In the genomic region with DNA sequence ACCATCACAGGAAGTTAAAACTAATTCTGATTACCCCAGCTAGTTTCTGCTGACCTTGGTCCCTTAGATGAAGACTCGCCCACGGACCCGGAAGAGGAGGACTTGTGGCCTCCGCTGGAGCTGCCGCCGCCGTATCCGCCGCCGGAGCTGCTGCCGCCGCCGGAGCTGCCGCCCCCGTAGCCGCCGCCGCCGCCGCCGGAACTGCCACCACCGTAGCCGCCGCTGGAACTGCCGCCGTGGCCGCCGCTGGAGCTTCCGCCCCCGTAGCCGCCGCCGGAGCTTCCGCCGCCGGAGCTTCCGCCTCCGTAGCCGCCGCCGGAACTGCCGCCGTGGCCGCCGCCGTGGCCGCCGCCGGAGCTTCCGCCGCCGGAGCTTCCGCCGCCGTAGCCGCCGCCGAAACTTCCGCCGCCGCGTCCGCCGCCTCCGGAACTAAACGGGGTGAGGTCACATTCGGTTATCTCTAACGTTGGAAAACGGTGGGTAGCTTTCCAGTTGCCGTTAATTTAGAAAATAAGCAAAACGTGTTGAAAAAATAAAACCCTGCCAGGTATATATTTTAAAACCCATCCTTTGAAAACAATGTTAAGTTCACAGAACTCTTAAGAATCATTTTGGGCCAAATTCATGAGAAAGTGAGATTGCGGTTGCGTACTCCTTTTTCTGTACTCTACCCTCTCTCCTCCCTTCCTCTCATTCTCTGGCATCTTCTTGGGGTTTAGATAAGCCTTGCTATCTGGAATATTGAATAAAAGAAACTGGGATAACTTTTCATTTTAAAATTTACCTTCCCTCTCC, we compare ENCODE assay signal across 8 cellular contexts. TPM values are rescaled to one million over a fixed set of nuclear protein-coding genes. Genes with fewer than 3 reads are reported as not detected.
DNase-seq lines count a peak whose midpoint lies in the region; ATAC-seq and TF ChIP-seq lines count a peak whose summit lies in the region.

No MANE protein-coding gene starts in this region.

- H3K9me3 Mint-ChIP-seq in activated naive CD8-positive, alpha-beta T cell treated with anti-CD3 and anti-CD28 coated beads, Interleukin-2, amount 50 U/mL, for 24 hours = no peaks in the 10 kb centered on the region
- H3K9me3 Mint-ChIP-seq in type B pancreatic cell = no peaks in the 10 kb centered on the region

- H3K4me3 Mint-ChIP-seq in activated naive CD8-positive, alpha-beta T cell treated with anti-CD3 and anti-CD28 coated beads, Interleukin-2, amount 50 U/mL, for 24 hours = peak overlapping the region; percentile 91
- peak overlapping the region; percentile 93 for H3K4me3 Mint-ChIP-seq in type B pancreatic cell

- H3K9ac ChIP-seq in ES-I3 (ENCODE audit: low read depth, low read length) = peak overlapping the region; percentile 94

- DNase-seq in HFF-Myc (ENCODE audit: extremely low read depth, low read depth) (no peak), NCI-H1092 (lab: John Stamatoyannopoulos, UW) (peak; percentile 70), SW 1271 (lab: John Stamatoyannopoulos, UW) (peak; percentile 18 to 76), heart left ventricle (peak; percentile 83 to 92 (median 85)), posterior cingulate gyrus (peak; percentile 68 to 97 (median 77)), type B pancreatic cell (ENCODE audit: extremely low spot score, unreplicated experiment) (peak; percentile 89)
- DNase-seq in activated naive CD8-positive, alpha-beta T cell treated with anti-CD3 and anti-CD28 coated beads, Interleukin-2, amount 50 U/mL, for 24 hours = peak; percentile 85

- H3K27me3 ChIP-seq in heart left ventricle = no peaks in the 10 kb centered on the region

- no peaks in the 10 kb centered on the region for H3K4me1 ChIP-seq in ES-I3 (ENCODE audit: insufficient read depth, low read length)
- peaks cover 0 to 31% (median 14%) of the 10 kb centered on the region in 12 donors for H3K4me1 ChIP-seq in heart left ventricle

- H3K9me3 ChIP-seq in ES-I3 (ENCODE audit: control insufficient read depth, insufficient read depth, low read length) (no peaks in the 10 kb centered on the region), heart left ventricle (no peaks in the 10 kb centered on the region)

- peak; percentile 84 for ATAC-seq in activated naive CD8-positive, alpha-beta T cell treated with anti-CD3 and anti-CD28 coated beads, Interleukin-2, amount 50 U/mL, for 24 hours
- peak; percentile 85 to 96 (median 92) for ATAC-seq in heart left ventricle

- WGBS in heart left ventricle, 4 donors = 1% methylated on average over 47 to 73 of the region's 73 CpGs

- intact Hi-C loops in heart left ventricle (cut with DNase I) = loop anchor here in 1 of 10 donors (10.0 kb wide), 1 partner anchor 86 kb away; no protein-coding TSS in a partner anchor
- intact Hi-C loops in posterior cingulate gyrus (cut with DNase I) = no loop called here

- H3K27me3 Mint-ChIP-seq in activated naive CD8-positive, alpha-beta T cell treated with anti-CD3 and anti-CD28 coated beads, Interleukin-2, amount 50 U/mL, for 24 hours = peaks cover 11% of the 10 kb centered on the region
- H3K27me3 Mint-ChIP-seq in type B pancreatic cell = peaks cover 6% of the 10 kb centered on the region

- peaks cover 25% of the 10 kb centered on the region for H3K36me3 Mint-ChIP-seq in activated naive CD8-positive, alpha-beta T cell treated with anti-CD3 and anti-CD28 coated beads, Interleukin-2, amount 50 U/mL, for 24 hours (ENCODE audit: low read depth)
- H3K36me3 Mint-ChIP-seq in type B pancreatic cell = peaks cover 39% of the 10 kb centered on the region

- no peaks in the 10 kb centered on the region for H3K36me3 ChIP-seq in ES-I3 (ENCODE audit: insufficient read depth, low read length)
- H3K36me3 ChIP-seq in heart left ventricle = peaks cover 0 to 20% (median 9%) of the 10 kb centered on the region in 9 donors

- TF ChIP-seq CTCF in HFF-Myc (IDR thresholded peaks at IDR 0.05; ENCODE audit: low read depth, low read length, missing control alignments) = no peak
- no peak for TF ChIP-seq CTCF in heart left ventricle (IDR thresholded peaks at IDR 0.05)
- no peak for TF ChIP-seq CTCF in type B pancreatic cell (conservative IDR thresholded peaks at IDR 0.05)

- TF ChIP-seq POLR2A in heart left ventricle (IDR thresholded peaks at IDR 0.05) = peak in 1 of 2 donors; percentile 71

- H3K4me3 ChIP-seq in HFF-Myc (replicated peaks; ENCODE audit: low read depth, low read length) (peak overlapping the region; percentile 70), heart left ventricle (peak overlapping the region; percentile 52 to 95 (median 66))

- H3K4me1 Mint-ChIP-seq in activated naive CD8-positive, alpha-beta T cell treated with anti-CD3 and anti-CD28 coated beads, Interleukin-2, amount 50 U/mL, for 24 hours = peaks cover 26% of the 10 kb centered on the region
- H3K4me1 Mint-ChIP-seq in type B pancreatic cell (ENCODE audit: unreplicated experiment) = no peaks in the 10 kb centered on the region

- peak overlapping the region; percentile 91 for H3K27ac Mint-ChIP-seq in activated naive CD8-positive, alpha-beta T cell treated with anti-CD3 and anti-CD28 coated beads, Interleukin-2, amount 50 U/mL, for 24 hours
- peak overlapping the region; percentile 92 for H3K27ac Mint-ChIP-seq in type B pancreatic cell

- H3K27ac ChIP-seq in heart left ventricle = peak overlapping the region; percentile 82 to 97 (median 93)

RNA-seq across cellular contexts. Expression of gene KRT10, which starts 3.5 kb away (rescaled TPM):
- total RNA-seq in heart left ventricle (10 to 100 TPM; 17.6 to 70.8 (median 50.1) TPM), type B pancreatic cell (ENCODE audit: low replicate concordance) (60.2 and 83.0 TPM in 2 replicates)
- polyA plus RNA-seq in heart left ventricle = 10 to 100 TPM; 21.9 to 81.9 TPM

RNA-seq across cellular contexts. Expression of gene KRT28, which starts 19.2 kb away (rescaled TPM):
- not detected for total RNA-seq in heart left ventricle
- not detected for polyA plus RNA-seq in heart left ventricle
- 0.21 TPM in 1 of 2 replicates, not detected in the other for total RNA-seq in type B pancreatic cell (ENCODE audit: low replicate concordance)

RNA-seq across cellular contexts. Expression of gene KRT27, which starts 36.6 kb away (rescaled TPM):
- not detected for total RNA-seq in heart left ventricle
- not detected for polyA plus RNA-seq in heart left ventricle
- not detected in 2 replicates for total RNA-seq in type B pancreatic cell (ENCODE audit: low replicate concordance)

RNA-seq across cellular contexts. Expression of gene KRT26, which starts 46.9 kb away (rescaled TPM):
- total RNA-seq in heart left ventricle (not detected), type B pancreatic cell (ENCODE audit: low replicate concordance) (not detected in 2 replicates)
- polyA plus RNA-seq in heart left ventricle = not detected

RNA-seq across cellular contexts. Expression of gene KRT12, which starts 48.1 kb away (rescaled TPM):
- not detected for total RNA-seq in heart left ventricle
- polyA plus RNA-seq in heart left ventricle = not detected
- total RNA-seq in type B pancreatic cell (ENCODE audit: low replicate concordance) = not detected in 2 replicates
